ENCODE assay signal across 22 cellular contexts in the genomic region with DNA sequence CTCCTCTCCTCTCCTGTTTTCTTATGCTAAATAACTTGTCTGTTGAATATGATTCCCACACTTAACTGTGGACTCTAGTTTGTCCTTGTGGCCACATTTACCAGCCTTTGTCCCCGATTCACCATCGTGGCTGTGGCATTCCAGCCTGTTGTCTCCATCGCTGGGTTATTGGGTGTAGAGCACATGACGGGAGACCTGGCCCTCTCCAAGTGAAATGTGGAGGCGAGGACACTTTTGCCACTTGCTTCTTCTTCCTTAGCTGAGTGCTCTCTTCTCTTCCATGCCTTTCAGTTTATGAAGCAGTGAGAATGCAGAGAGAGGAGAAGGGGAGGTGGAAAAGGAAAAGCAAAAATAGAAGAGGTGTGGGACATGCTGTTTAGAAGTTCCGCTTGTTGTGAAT.
A peak's percentile ranks its signal among the peaks of the same experiment; 100 is the strongest.
DNase-seq lines count a peak whose midpoint lies in the region; ATAC-seq, FAIRE-seq and TF ChIP-seq lines count a peak whose summit lies in the region.
"Had no signal": no experiment of that assay in that cellular context is flagged by ENCODE, and none has a peak within 500 bp of the region (broad histone marks: within the 10 kb centered on the region; RNA-seq: fewer than 3 reads in every experiment).

No MANE protein-coding gene starts in this region.

- no peaks in the 10 kb centered on the region for H3K9me3 Mint-ChIP-seq in GM23338
- H3K9me3 Mint-ChIP-seq: CD8-positive, alpha-beta T cell; HFFc6 had no signal

- H3K4me1 ChIP-seq in GM23338 (ENCODE audit: insufficient read depth), result no peaks in the 10 kb centered on the region
- H3K4me1 ChIP-seq in kidney (ENCODE audit: control insufficient read depth in 1 of 2, insufficient read depth in 1 of 2, low read depth in 1 of 2, low read length in 2 of 2), result peaks cover 0 to 6% of the 10 kb centered on the region in 2 donors
- H3K4me1 ChIP-seq: BLaER1, Caco-2, HAP-1 had no signal

- no peak overlapping the region for H3K9ac ChIP-seq in kidney (ENCODE audit: low read length in 2 of 2)
- H3K9ac ChIP-seq: BLaER1 had no signal

- no peak overlapping the region for H3K4me3 Mint-ChIP-seq in GM23338
- H3K4me3 Mint-ChIP-seq: B cell; CD4-positive, CD25-positive, alpha-beta regulatory T cell; CD8-positive, alpha-beta T cell; HFFc6 had no signal

- H3K36me3 Mint-ChIP-seq in GM23338 (ENCODE audit: low read depth), result no peaks in the 10 kb centered on the region
- H3K36me3 Mint-ChIP-seq: CD4-positive, CD25-positive, alpha-beta regulatory T cell; CD8-positive, alpha-beta T cell had no signal

- H3K4me3 ChIP-seq in GM23338 (no peak overlapping the region), bronchial epithelial cell (ENCODE audit: low read depth, low read length) (no peak overlapping the region), kidney (ENCODE audit: low read length in 2 of 2) (peak overlapping the region; percentile 37 to 49)
- H3K4me3 ChIP-seq: BLaER1, GM12878, HAP-1 had no signal

- no peaks in the 10 kb centered on the region; the same call in 1 of the 2 replicates for H3K9me2 ChIP-seq in GM23338 (ENCODE audit: insufficient read depth)

- no peaks in the 10 kb centered on the region for H3K79me2 ChIP-seq in GM23338 (replicated peaks; ENCODE audit: insufficient read depth)

- H3F3A ChIP-seq in GM23338 (replicated peaks; ENCODE audit: low read depth), result no peaks in the 10 kb centered on the region

- no peaks in the 10 kb centered on the region for H3K27me3 Mint-ChIP-seq in GM23338 (ENCODE audit: insufficient read depth, low read depth, poor library complexity)
- H3K27me3 Mint-ChIP-seq: B cell; CD4-positive, CD25-positive, alpha-beta regulatory T cell had no signal

- H3K9me3 ChIP-seq in kidney (ENCODE audit: control insufficient read depth in 1 of 2, low read length in 2 of 2), result no peaks in the 10 kb centered on the region
- H3K9me3 ChIP-seq: BLaER1, Caco-2, HAP-1 had no signal

- H3K4me1 Mint-ChIP-seq in GM23338, result peaks cover 3% of the 10 kb centered on the region; the same call in 2 of the 3 replicates
- H3K4me1 Mint-ChIP-seq: B cell; CD4-positive, CD25-positive, alpha-beta regulatory T cell had no signal

- no peak for TF ChIP-seq CTCF in GM23338 (conservative IDR thresholded peaks at IDR 0.05; ENCODE audit: low read depth in 2 of 2)
- no peak for TF ChIP-seq CTCF in bronchial epithelial cell (IDR thresholded peaks at IDR 0.05; ENCODE audit: insufficient read depth, low read length, severe bottlenecking)
- no peak for TF ChIP-seq CTCF in kidney (IDR thresholded peaks at IDR 0.05; ENCODE audit: borderline replicate concordance, extremely low read depth, insufficient read depth)

- FAIRE-seq in bronchial epithelial cell (lab: Jason Lieb, UNC) (peak; percentile 36), kidney (lab: Jason Lieb, UNC) (no peak)
- FAIRE-seq: A204.1, GM12878, GM18507 had no signal

- in situ Hi-C loops in SK-MEL-5 (cut with HindIII; ENCODE audit: low pct_unique_long_range_greater_than_20kb, low sequenced_read_pairs), result no loop called here

- no peak overlapping the region for H3K27ac Mint-ChIP-seq in GM23338
- H3K27ac Mint-ChIP-seq: B cell; CD8-positive, alpha-beta T cell; HFFc6 had no signal

- H3K27me3 ChIP-seq in GM23338 (ENCODE audit: insufficient read depth) (no peaks in the 10 kb centered on the region), bronchial epithelial cell (ENCODE audit: control insufficient read depth, insufficient read depth, low read length) (no peaks in the 10 kb centered on the region)
- H3K27me3 ChIP-seq: BLaER1 had no signal

- H3K27ac ChIP-seq in GM23338 (ENCODE audit: low read depth) (no peak overlapping the region), kidney (ENCODE audit: low read depth in 2 of 2, low read length in 2 of 2) (peak overlapping the region; percentile 18 to 68)
- H3K27ac ChIP-seq: 22Rv1, BLaER1, C4-2B had no signal

- peaks cover 3% of the 10 kb centered on the region; the same call in 1 of the 2 replicates for H4K20me1 ChIP-seq in GM23338 (replicated peaks; ENCODE audit: insufficient read depth)
- H4K20me1 ChIP-seq: BLaER1 had no signal

- intact Hi-C loops in kidney (cut with DNase I), result no loop called here

- H3K4me2 ChIP-seq in GM23338, result no peak overlapping the region
- H3K4me2 ChIP-seq: BLaER1 had no signal

- H3K36me3 ChIP-seq in GM23338 (ENCODE audit: insufficient read depth), result no peaks in the 10 kb centered on the region
- H3K36me3 ChIP-seq in bronchial epithelial cell (ENCODE audit: control insufficient read depth, insufficient read depth, low read length), result no peaks in the 10 kb centered on the region
- peaks cover 5 to 8% of the 10 kb centered on the region in 2 donors for H3K36me3 ChIP-seq in kidney (ENCODE audit: control insufficient read depth in 1 of 2, insufficient read depth in 2 of 2, low read length in 2 of 2)
- H3K36me3 ChIP-seq: BLaER1, HAP-1 had no signal

- H2AFZ ChIP-seq in GM23338, result peak overlapping the region; percentile 41; the same call in 1 of the 2 replicates

- ATAC-seq in GM23338 (no peak), HG03025 (IDR thresholded peaks at IDR 0.05; ENCODE audit: low FRiP score, unreplicated experiment) (no peak), GM18502 (IDR thresholded peaks at IDR 0.05; ENCODE audit: poor library complexity, unreplicated experiment) (no peak)
- ATAC-seq: CD8-positive, alpha-beta T cell; GM12878 had no signal

- no peak for DNase-seq in GM23338 (ENCODE audit: low spot score)
- DNase-seq in SK-MEL-5 (ENCODE audit: low read depth, low spot score), result peak; percentile 91
- no peak for DNase-seq in bronchial epithelial cell (ENCODE audit: low read depth)
- DNase-seq in kidney, result no peak
- DNase-seq in NCI-H187 treated with DMSO at 0.1 percent for 48 hours (lab: John Stamatoyannopoulos, UW), result no peak
- no peak for DNase-seq in NCI-H82 treated with DMSO at 0.1 percent for 48 hours (lab: John Stamatoyannopoulos, UW; ENCODE audit: unreplicated experiment)
- DNase-seq: Caco-2; CD4-positive, CD25-positive, alpha-beta regulatory T cell; CD8-positive, alpha-beta T cell; DMS153; DND-41; HFFc6 had no signal

TF ChIP-seq in GM23338, 12 proteins besides CTCF, POLR2A, EP300 and RAD21 (continues in another document):
- no peak for TF ChIP-seq CREB1 (CRISPR knock-in tag; IDR thresholded peaks at IDR 0.05; ENCODE audit: low read depth)
- TF ChIP-seq NANOG (IDR thresholded peaks at IDR 0.05; ENCODE audit: borderline replicate concordance), result no peak
- TF ChIP-seq ZNF114 (CRISPR knock-in tag; IDR thresholded peaks at IDR 0.05), result no peak
- no peak for TF ChIP-seq EZH2 (IDR thresholded peaks at IDR 0.05; ENCODE audit: low read depth, unreplicated experiment)
- no peak for TF ChIP-seq ZNF331 (CRISPR knock-in tag; IDR thresholded peaks at IDR 0.05; ENCODE audit: low read depth)
- TF ChIP-seq, protein P1, sequence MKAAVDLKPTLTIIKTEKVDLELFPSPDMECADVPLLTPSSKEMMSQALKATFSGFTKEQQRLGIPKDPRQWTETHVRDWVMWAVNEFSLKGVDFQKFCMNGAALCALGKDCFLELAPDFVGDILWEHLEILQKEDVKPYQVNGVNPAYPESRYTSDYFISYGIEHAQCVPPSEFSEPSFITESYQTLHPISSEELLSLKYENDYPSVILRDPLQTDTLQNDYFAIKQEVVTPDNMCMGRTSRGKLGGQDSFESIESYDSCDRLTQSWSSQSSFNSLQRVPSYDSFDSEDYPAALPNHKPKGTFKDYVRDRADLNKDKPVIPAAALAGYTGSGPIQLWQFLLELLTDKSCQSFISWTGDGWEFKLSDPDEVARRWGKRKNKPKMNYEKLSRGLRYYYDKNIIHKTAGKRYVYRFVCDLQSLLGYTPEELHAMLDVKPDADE (IDR thresholded peaks at IDR 0.05), result no peak
- TF ChIP-seq EZH2phosphoT487 (IDR thresholded peaks at IDR 0.05; ENCODE audit: unreplicated experiment), result no peak
- TF ChIP-seq STAT1 (IDR thresholded peaks at IDR 0.05; ENCODE audit: unreplicated experiment), result no peak
- TF ChIP-seq POLR2AphosphoS5 (IDR thresholded peaks at IDR 0.05; ENCODE audit: low read depth), result no peak

Comparison
In these comparisons a context has a peak if more than half of its experiments do, and no peak if none do; other contexts are left out.
1. H3K4me3 ChIP-seq: peak in kidney (2 of 2); none in GM23338 (single experiment) and bronchial epithelial cell (single experiment).